Comparison of ENCODE assay signal across 24 cellular contexts in genomic region chr11:28400236-28401100, GRCh38.
DNase-seq lines count a peak whose midpoint lies in the region; ATAC-seq, FAIRE-seq and TF ChIP-seq lines count a peak whose summit lies in the region.
"Had no signal": no experiment of that assay in that cellular context is flagged by ENCODE, and none has a peak within 500 bp of the region (broad histone marks: within the 10 kb centered on the region; RNA-seq: fewer than 3 reads in every experiment).

No MANE protein-coding gene starts in this region.

- H3K9me3 ChIP-seq in HepG2 (ENCODE audit: low read length) = no peaks in the 10 kb centered on the region
- H3K9me3 ChIP-seq in right lobe of liver = no peaks in the 10 kb centered on the region
- H3K9me3 ChIP-seq: lower lobe of right lung, prostate gland, transverse colon had no signal

- no peak for TF ChIP-seq RAD21 in HepG2 (CRISPR knock-in tag; IDR thresholded peaks at IDR 0.05)

- intact Hi-C loops in HepG2 (cut with micrococcal nuclease; ENCODE audit: unreplicated experiment) = no loop called here
- intact Hi-C loops in right lobe of liver (cut with DNase I) = no loop called here

- WGBS in HepG2 (ENCODE audit: low lambda C conversion rate) = 84% methylated on average over 6 of the region's 6 CpGs
- 87% methylated on average over 6 of the region's 6 CpGs for WGBS in right lobe of liver (ENCODE audit: insufficient coverage, low coverage, low lambda C conversion rate, missing lambda C conversion rate)

- H3K79me2 ChIP-seq in HepG2 (ENCODE audit: insufficient read depth, low read length) = no peaks in the 10 kb centered on the region

- TF ChIP-seq CTCF in HepG2 (CRISPR knock-in tag; IDR thresholded peaks at IDR 0.05) = no peak
- no peak for TF ChIP-seq CTCF in right lobe of liver (IDR thresholded peaks at IDR 0.05)
- TF ChIP-seq CTCF in coronary artery (IDR thresholded peaks at IDR 0.05) = no peak

- H3K27ac ChIP-seq in HepG2 (ENCODE audit: extremely low read length, insufficient read depth, low read length) (no peak overlapping the region), right lobe of liver (no peak overlapping the region), coronary artery (no peak overlapping the region)
- H3K27ac ChIP-seq: lower lobe of right lung, prostate gland, transverse colon had no signal

- POLR2A ChIA-PET in HepG2 (lab: Yijun Ruan, JAX) = no interaction called here

- TF ChIP-seq POLR2A in HepG2 (IDR thresholded peaks at IDR 0.05; ENCODE audit: insufficient read depth in 1 of 2, low read depth in 2 of 2, low read length in 2 of 2) = no peak
- TF ChIP-seq POLR2A in right lobe of liver (IDR thresholded peaks at IDR 0.05) = no peak

- H4K20me1 ChIP-seq in HepG2 (ENCODE audit: insufficient read depth, low read length) = no peaks in the 10 kb centered on the region

- H2AFZ ChIP-seq in HepG2 (ENCODE audit: low read length) = no peak overlapping the region

- CTCF ChIA-PET in HepG2 (lab: Yijun Ruan, JAX; ENCODE audit: low intra/inter-chr PET ratio, low total read pairs) = no interaction called here

- no peak overlapping the region for H3K4me2 ChIP-seq in HepG2 (ENCODE audit: low read depth, low read length)

- H3K27me3 ChIP-seq in HepG2 (ENCODE audit: control insufficient read depth in 1 of 2, insufficient read depth in 2 of 2, low read length in 2 of 2) = no peaks in the 10 kb centered on the region
- H3K27me3 ChIP-seq in right lobe of liver = no peaks in the 10 kb centered on the region
- H3K27me3 ChIP-seq: transverse colon had no signal

- H3K4me1 ChIP-seq in HepG2 (ENCODE audit: insufficient read depth, low read length) (peaks cover 6% of the 10 kb centered on the region), right lobe of liver (no peaks in the 10 kb centered on the region)
- H3K4me1 ChIP-seq: lower lobe of right lung, prostate gland, transverse colon had no signal

- BruUV-seq in HepG2 (replicated peaks; lab: Mats Ljungman, UMichigan) = no TSS peak

- H3K9ac ChIP-seq in HepG2 (ENCODE audit: insufficient read depth, low read depth, low read length) = no peak overlapping the region

- ATAC-seq in HepG2 (no peak), right lobe of liver (no peak)
- ATAC-seq: lower lobe of right lung; naive thymus-derived CD4-positive, alpha-beta T cell had no signal

- H3K4me3 ChIP-seq in HepG2 (replicated peaks in 1 of 3; ENCODE audit: insufficient read depth in 1 of 3, low read depth in 2 of 3, low read length in 3 of 3) (no peak overlapping the region), right lobe of liver (no peak overlapping the region), coronary artery (no peak overlapping the region)
- H3K4me3 ChIP-seq: lower lobe of right lung, prostate gland, transverse colon had no signal

- H3K36me3 ChIP-seq in HepG2 (replicated peaks in 1 of 2; ENCODE audit: control insufficient read depth in 1 of 2, insufficient read depth in 2 of 2, low read length in 2 of 2) (no peaks in the 10 kb centered on the region; a peak in 1 of 5 replicates), right lobe of liver (no peaks in the 10 kb centered on the region)
- H3K36me3 ChIP-seq: lower lobe of right lung, prostate gland, transverse colon had no signal

- in situ Hi-C loops in HepG2 (cut with HindIII; ENCODE audit: extremely low pct_ligation_motif_present, low pct_unique_long_range_greater_than_20kb) = no loop called here

- DNase-seq in HepG2 (ENCODE audit: low spot score) (peak; percentile 3), right lobe of liver (no peak), astrocyte of the hippocampus (ENCODE audit: low read depth, low spot score) (peak; percentile 43), kidney tubule cell (ENCODE audit: low spot score) (peak; percentile 6), coronary artery (ENCODE audit: low spot score) (no peak), HPDE6-E6E7 (ENCODE audit: extremely low spot score) (no peak), GM19240 (ENCODE audit: insufficient read length, low spot score) (no peak)
- DNase-seq in stimulated activated CD4-positive, alpha-beta T cell treated with anti-CD3 and anti-CD28 coated beads, Interleukin-2, amount 100 ng/mL, for 48 hours = no peak
- DNase-seq: activated naive CD4-positive, alpha-beta T cell; activated T-cell treated with anti-CD3 and anti-CD28 coated beads for 4 hours; aorta; erythroblast; GF-D8; KBM-7; lower lobe of right lung; naive thymus-derived CD4-positive, alpha-beta T cell; NCI-H1092 treated with DMSO at 0.1 percent for 48 hours; NCI-H2107; NCI-H748 treated with DMSO at 0.1 percent for 48 hours; stimulated activated naive CD4-positive, alpha-beta T cell; transverse colon had no signal

- FAIRE-seq in HepG2 (lab: Jason Lieb, UNC) = no peak
- FAIRE-seq: GM12891, RCC 7860 had no signal

- TF ChIP-seq EP300 in HepG2 (IDR thresholded peaks at IDR 0.05; ENCODE audit: low read depth in 2 of 2, low read length in 2 of 2) (no peak), HepG2 (CRISPR knock-in tag; IDR thresholded peaks at IDR 0.05; ENCODE audit: borderline replicate concordance) (no peak)

TF ChIP-seq in HepG2, 621 proteins besides CTCF, POLR2A, EP300 and RAD21 (continues in another document):
- no peak for TF ChIP-seq ZNF326 (CRISPR knock-in tag; IDR thresholded peaks at IDR 0.05; ENCODE audit: borderline replicate concordance)
- no peak for TF ChIP-seq KLF15 (CRISPR knock-in tag; IDR thresholded peaks at IDR 0.05; ENCODE audit: borderline replicate concordance)
- no peak for TF ChIP-seq NCOR1 (IDR thresholded peaks at IDR 0.05; ENCODE audit: borderline replicate concordance, low read length)
- TF ChIP-seq ZNF329 (CRISPR knock-in tag; IDR thresholded peaks at IDR 0.05; ENCODE audit: low read depth) = no peak
- TF ChIP-seq ZNF17 (CRISPR knock-in tag; IDR thresholded peaks at IDR 0.05) = no peak
- TF ChIP-seq, protein P1, sequence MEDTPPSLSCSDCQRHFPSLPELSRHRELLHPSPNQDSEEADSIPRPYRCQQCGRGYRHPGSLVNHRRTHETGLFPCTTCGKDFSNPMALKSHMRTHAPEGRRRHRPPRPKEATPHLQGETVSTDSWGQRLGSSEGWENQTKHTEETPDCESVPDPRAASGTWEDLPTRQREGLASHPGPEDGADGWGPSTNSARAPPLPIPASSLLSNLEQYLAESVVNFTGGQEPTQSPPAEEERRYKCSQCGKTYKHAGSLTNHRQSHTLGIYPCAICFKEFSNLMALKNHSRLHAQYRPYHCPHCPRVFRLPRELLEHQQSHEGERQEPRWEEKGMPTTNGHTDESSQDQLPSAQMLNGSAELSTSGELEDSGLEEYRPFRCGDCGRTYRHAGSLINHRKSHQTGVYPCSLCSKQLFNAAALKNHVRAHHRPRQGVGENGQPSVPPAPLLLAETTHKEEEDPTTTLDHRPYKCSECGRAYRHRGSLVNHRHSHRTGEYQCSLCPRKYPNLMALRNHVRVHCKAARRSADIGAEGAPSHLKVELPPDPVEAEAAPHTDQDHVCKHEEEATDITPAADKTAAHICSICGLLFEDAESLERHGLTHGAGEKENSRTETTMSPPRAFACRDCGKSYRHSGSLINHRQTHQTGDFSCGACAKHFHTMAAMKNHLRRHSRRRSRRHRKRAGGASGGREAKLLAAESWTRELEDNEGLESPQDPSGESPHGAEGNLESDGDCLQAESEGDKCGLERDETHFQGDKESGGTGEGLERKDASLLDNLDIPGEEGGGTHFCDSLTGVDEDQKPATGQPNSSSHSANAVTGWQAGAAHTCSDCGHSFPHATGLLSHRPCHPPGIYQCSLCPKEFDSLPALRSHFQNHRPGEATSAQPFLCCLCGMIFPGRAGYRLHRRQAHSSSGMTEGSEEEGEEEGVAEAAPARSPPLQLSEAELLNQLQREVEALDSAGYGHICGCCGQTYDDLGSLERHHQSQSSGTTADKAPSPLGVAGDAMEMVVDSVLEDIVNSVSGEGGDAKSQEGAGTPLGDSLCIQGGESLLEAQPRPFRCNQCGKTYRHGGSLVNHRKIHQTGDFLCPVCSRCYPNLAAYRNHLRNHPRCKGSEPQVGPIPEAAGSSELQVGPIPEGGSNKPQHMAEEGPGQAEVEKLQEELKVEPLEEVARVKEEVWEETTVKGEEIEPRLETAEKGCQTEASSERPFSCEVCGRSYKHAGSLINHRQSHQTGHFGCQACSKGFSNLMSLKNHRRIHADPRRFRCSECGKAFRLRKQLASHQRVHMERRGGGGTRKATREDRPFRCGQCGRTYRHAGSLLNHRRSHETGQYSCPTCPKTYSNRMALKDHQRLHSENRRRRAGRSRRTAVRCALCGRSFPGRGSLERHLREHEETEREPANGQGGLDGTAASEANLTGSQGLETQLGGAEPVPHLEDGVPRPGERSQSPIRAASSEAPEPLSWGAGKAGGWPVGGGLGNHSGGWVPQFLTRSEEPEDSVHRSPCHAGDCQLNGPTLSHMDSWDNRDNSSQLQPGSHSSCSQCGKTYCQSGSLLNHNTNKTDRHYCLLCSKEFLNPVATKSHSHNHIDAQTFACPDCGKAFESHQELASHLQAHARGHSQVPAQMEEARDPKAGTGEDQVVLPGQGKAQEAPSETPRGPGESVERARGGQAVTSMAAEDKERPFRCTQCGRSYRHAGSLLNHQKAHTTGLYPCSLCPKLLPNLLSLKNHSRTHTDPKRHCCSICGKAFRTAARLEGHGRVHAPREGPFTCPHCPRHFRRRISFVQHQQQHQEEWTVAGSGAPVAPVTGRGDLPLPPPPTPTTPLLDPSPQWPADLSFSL (CRISPR knock-in tag; IDR thresholded peaks at IDR 0.05) = no peak
- no peak for TF ChIP-seq ZFP37 (CRISPR knock-in tag; IDR thresholded peaks at IDR 0.05; ENCODE audit: borderline replicate concordance)
- no peak for TF ChIP-seq SCMH1 (CRISPR knock-in tag; IDR thresholded peaks at IDR 0.05; ENCODE audit: borderline replicate concordance)
- TF ChIP-seq NBN (conservative IDR thresholded peaks at IDR 0.05) = no peak
- TF ChIP-seq, protein P2, sequence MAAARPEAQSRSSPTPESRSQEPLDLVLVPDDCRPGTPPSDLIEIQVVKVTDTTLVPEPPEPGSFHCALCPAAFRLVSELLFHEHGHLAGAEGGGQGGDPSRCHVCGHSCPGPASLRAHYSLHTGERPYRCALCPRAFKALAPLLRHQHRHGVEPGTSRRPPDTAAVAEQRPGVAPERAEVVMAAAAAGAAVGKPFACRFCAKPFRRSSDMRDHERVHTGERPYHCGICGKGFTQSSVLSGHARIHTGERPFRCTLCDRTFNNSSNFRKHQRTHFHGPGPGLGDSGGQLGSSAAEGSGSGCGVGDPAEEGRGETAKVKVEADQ (CRISPR knock-in tag; IDR thresholded peaks at IDR 0.05; ENCODE audit: borderline replicate concordance) = no peak
- no peak for TF ChIP-seq GABPA (IDR thresholded peaks at IDR 0.05; ENCODE audit: low read depth, low read length)
- no peak for TF ChIP-seq GABPA (CRISPR knock-in tag; IDR thresholded peaks at IDR 0.05; ENCODE audit: low read depth)
- TF ChIP-seq CCAR2 (optimal IDR thresholded peaks at IDR 0.05; ENCODE audit: low read depth, low read length) = no peak
- TF ChIP-seq RBM39 (IDR thresholded peaks at IDR 0.05; ENCODE audit: low read depth, low read length, poor library complexity, severe bottlenecking) = no peak

Comparison
In these comparisons a context has a peak if more than half of its experiments do, and no peak if none do; other contexts are left out.
1. DNase-seq: peak in HepG2 (single experiment), astrocyte of the hippocampus (single experiment) and kidney tubule cell (single experiment); none in right lobe of liver (0 of 3), coronary artery (single experiment), stimulated activated CD4-positive, alpha-beta T cell treated with anti-CD3 and anti-CD28 coated beads, Interleukin-2, amount 100 ng/mL, for 48 hours (0 of 2), HPDE6-E6E7 (single experiment) and GM19240 (single experiment).